1 cellular context compared by ENCODE assay signal in the genomic region with DNA sequence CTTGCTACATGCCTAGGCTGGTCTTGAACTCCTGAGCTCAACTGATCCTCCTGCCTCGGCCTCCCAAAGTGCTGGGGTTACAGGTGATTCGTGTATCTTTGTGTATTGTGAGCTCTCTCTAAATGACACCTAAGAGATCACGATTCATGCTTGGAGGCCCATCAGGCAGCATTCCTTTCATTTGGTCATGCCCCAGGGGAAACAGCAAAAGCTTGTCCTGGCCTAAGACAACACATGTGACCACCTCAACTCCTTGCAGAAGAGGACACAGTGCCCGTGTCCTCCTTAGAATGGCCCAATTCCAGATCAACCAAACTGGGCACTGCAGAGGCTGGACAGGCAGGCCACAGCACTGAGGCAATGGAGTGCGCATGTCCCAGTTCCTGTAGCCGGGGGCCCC.
TF ChIP-seq lines count a peak whose summit lies in the region.

No MANE protein-coding gene starts in this region.

TF ChIP-seq in K562, 482 proteins besides CTCF, POLR2A, EP300 and RAD21:
- TF ChIP-seq ZNF253 (CRISPR knock-in tag; conservative IDR thresholded peaks at IDR 0.05) (no peak), LCOR (CRISPR knock-in tag; IDR thresholded peaks at IDR 0.05) (no peak), FOS (IDR thresholded peaks at IDR 0.05; ENCODE audit: extremely low read depth, insufficient read length) (no peak), CEBPB (tag; IDR thresholded peaks at IDR 0.05) (no peak), ZNF551 (CRISPR knock-in tag; IDR thresholded peaks at IDR 0.05) (no peak), NFE2L1 (tag; IDR thresholded peaks at IDR 0.05; ENCODE audit: borderline replicate concordance, low read depth) (no peak), ESRRA (IDR thresholded peaks at IDR 0.05; ENCODE audit: borderline replicate concordance, low read depth) (no peak), JUNB (CRISPR knock-in tag; conservative IDR thresholded peaks at IDR 0.05) (no peak), STAG1 (CRISPR knock-in tag; IDR thresholded peaks at IDR 0.05; ENCODE audit: borderline replicate concordance) (no peak)
- TF ChIP-seq, protein P1, sequence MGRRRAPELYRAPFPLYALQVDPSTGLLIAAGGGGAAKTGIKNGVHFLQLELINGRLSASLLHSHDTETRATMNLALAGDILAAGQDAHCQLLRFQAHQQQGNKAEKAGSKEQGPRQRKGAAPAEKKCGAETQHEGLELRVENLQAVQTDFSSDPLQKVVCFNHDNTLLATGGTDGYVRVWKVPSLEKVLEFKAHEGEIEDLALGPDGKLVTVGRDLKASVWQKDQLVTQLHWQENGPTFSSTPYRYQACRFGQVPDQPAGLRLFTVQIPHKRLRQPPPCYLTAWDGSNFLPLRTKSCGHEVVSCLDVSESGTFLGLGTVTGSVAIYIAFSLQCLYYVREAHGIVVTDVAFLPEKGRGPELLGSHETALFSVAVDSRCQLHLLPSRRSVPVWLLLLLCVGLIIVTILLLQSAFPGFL (CRISPR knock-in tag; IDR thresholded peaks at IDR 0.05) = no peak
- TF ChIP-seq, protein P2, sequence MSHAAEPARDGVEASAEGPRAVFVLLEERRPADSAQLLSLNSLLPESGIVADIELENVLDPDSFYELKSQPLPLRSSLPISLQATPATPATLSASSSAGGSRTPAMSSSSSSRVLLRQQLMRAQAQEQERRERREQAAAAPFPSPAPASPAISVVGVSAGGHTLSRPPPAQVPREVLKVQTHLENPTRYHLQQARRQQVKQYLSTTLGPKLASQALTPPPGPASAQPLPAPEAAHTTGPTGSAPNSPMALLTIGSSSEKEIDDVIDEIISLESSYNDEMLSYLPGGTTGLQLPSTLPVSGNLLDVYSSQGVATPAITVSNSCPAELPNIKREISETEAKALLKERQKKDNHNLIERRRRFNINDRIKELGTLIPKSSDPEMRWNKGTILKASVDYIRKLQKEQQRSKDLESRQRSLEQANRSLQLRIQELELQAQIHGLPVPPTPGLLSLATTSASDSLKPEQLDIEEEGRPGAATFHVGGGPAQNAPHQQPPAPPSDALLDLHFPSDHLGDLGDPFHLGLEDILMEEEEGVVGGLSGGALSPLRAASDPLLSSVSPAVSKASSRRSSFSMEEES (CRISPR knock-in tag; IDR thresholded peaks at IDR 0.05) = no peak
- TF ChIP-seq, protein P3, sequence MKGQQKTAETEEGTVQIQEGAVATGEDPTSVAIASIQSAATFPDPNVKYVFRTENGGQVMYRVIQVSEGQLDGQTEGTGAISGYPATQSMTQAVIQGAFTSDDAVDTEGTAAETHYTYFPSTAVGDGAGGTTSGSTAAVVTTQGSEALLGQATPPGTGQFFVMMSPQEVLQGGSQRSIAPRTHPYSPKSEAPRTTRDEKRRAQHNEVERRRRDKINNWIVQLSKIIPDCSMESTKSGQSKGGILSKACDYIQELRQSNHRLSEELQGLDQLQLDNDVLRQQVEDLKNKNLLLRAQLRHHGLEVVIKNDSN (CRISPR knock-in tag; IDR thresholded peaks at IDR 0.05) = no peak
